1 cellular context compared by ENCODE assay signal in the genomic region with DNA sequence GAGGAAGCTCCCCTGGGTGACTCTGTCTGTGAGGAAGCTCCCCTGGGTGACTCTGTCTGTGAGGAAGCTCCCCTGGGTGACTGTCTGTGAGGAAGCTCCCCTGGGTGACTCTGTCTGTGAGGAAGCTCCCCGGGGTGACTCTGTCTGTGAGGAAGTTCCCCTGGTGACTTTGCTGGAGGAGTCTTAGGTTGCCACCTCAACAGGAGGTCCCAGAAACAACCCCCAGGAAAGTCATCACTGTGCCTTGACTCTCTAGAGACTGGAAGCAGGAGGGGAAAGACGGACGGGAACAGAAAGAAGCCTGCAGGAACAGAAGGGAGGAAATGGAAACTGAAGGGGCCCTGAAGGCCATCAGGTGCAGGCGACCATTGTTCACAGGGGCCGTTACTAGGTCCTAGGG.
A peak's percentile ranks its signal among the peaks of the same experiment; 100 is the strongest.
TF ChIP-seq lines count a peak whose summit lies in the region.

No MANE protein-coding gene starts in this region.

TF ChIP-seq in HEK293, 187 proteins besides CTCF, POLR2A, EP300 and RAD21:
- peak; percentile 68 for TF ChIP-seq GLIS1 (tag by site-specific recombination; IDR thresholded peaks at IDR 0.05)
